Comparison of ENCODE assay signal across 14 cellular contexts in genomic region chr3:78497025-78497424, GRCh38.
DNase-seq lines count a peak whose midpoint lies in the region; ATAC-seq and TF ChIP-seq lines count a peak whose summit lies in the region.
"Had no signal": no experiment of that assay in that cellular context is flagged by ENCODE, and none has a peak within 500 bp of the region (broad histone marks: within the 10 kb centered on the region; RNA-seq: fewer than 3 reads in every experiment).

No MANE protein-coding gene starts in this region.

- H3K27ac ChIP-seq in esophagus squamous epithelium = no peak overlapping the region
- H3K27ac ChIP-seq: HL-60, spleen, tibial artery had no signal

- H3K27me3 ChIP-seq in esophagus squamous epithelium = no peaks in the 10 kb centered on the region
- H3K27me3 ChIP-seq: spleen, tibial artery had no signal

- H3K36me3 ChIP-seq in esophagus squamous epithelium = no peaks in the 10 kb centered on the region
- H3K36me3 ChIP-seq: spleen, tibial artery had no signal

- peak; percentile 20 for DNase-seq in NCI-H1436 (lab: John Stamatoyannopoulos, UW)
- DNase-seq in NCI-H1436 treated with DMSO at 0.1 percent for 48 hours (lab: John Stamatoyannopoulos, UW) = no peak
- peak; percentile 74 for DNase-seq in NCI-H2171 treated with DMSO at 0.1 percent for 48 hours (lab: John Stamatoyannopoulos, UW)
- DNase-seq in cerebellum (ENCODE audit: low spot score) = peak; percentile 64
- no peak for DNase-seq in sciatic nerve (ENCODE audit: low spot score)
- no peak for DNase-seq in NCI-H226
- DNase-seq in esophagus squamous epithelium (lab: John Stamatoyannopoulos, UW) = no peak
- DNase-seq: Calu3, left colon, spleen, T-helper 17 cell, tibial artery had no signal

- no peak overlapping the region for H3K4me3 ChIP-seq in esophagus squamous epithelium
- H3K4me3 ChIP-seq: spleen, tibial artery had no signal

- no peak for TF ChIP-seq CTCF in esophagus squamous epithelium (IDR thresholded peaks at IDR 0.05)

- H3K4me1 ChIP-seq in esophagus squamous epithelium = peaks cover 0 to 21% (median 0%) of the 10 kb centered on the region in 3 donors
- H3K4me1 ChIP-seq: spleen had no signal

- no peak for TF ChIP-seq POLR2A in esophagus squamous epithelium (IDR thresholded peaks at IDR 0.05)

- 30 to 33% methylated on average over 3 of the region's 4 CpGs for WGBS in esophagus squamous epithelium, 2 donors

- intact Hi-C loops in sciatic nerve (cut with DNase I) = no loop called here
- intact Hi-C loops in esophagus squamous epithelium (cut with DNase I) = no loop called here

- no peaks in the 10 kb centered on the region for H3K9me3 ChIP-seq in esophagus squamous epithelium
- H3K9me3 ChIP-seq: spleen, tibial artery had no signal

- ATAC-seq in sciatic nerve (peak; percentile 34), GM19023 (IDR thresholded peaks at IDR 0.05; ENCODE audit: unreplicated experiment) (no peak)
- ATAC-seq: left colon, T-helper 17 cell had no signal

Comparison
In these comparisons a context has a peak if more than half of its experiments do, and no peak if none do; other contexts are left out.
1. DNase-seq: peak in NCI-H1436 (single experiment), NCI-H2171 treated with DMSO at 0.1 percent for 48 hours (single experiment) and cerebellum (single experiment); none in NCI-H1436 treated with DMSO at 0.1 percent for 48 hours (single experiment), sciatic nerve (single experiment), NCI-H226 (single experiment) and esophagus squamous epithelium (single experiment).